Comparison of ENCODE assay signal across 1 cellular context in the genomic region with DNA sequence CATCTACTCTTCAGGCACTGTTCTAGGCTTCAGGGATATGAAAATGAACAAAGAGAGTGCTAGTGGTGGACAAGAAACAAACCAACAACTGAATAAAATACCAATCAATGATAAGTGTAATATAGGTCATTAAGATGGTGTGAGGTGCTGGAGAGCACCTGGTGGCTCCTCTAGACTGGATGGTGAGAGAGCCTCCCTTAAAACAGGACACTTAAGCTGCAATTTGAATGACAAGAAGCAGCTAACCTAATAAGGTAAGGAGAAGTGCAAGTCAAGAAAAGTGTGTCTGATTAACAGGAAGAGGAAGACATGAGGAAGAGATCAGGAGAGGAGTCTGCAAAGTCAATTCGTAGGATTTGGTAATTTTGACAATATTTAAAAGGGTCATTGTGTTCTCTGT.
TF ChIP-seq lines count a peak whose summit lies in the region.

No MANE protein-coding gene starts in this region.

TF ChIP-seq in GM23338, 12 proteins besides CTCF, POLR2A, EP300 and RAD21:
- TF ChIP-seq, protein P1, sequence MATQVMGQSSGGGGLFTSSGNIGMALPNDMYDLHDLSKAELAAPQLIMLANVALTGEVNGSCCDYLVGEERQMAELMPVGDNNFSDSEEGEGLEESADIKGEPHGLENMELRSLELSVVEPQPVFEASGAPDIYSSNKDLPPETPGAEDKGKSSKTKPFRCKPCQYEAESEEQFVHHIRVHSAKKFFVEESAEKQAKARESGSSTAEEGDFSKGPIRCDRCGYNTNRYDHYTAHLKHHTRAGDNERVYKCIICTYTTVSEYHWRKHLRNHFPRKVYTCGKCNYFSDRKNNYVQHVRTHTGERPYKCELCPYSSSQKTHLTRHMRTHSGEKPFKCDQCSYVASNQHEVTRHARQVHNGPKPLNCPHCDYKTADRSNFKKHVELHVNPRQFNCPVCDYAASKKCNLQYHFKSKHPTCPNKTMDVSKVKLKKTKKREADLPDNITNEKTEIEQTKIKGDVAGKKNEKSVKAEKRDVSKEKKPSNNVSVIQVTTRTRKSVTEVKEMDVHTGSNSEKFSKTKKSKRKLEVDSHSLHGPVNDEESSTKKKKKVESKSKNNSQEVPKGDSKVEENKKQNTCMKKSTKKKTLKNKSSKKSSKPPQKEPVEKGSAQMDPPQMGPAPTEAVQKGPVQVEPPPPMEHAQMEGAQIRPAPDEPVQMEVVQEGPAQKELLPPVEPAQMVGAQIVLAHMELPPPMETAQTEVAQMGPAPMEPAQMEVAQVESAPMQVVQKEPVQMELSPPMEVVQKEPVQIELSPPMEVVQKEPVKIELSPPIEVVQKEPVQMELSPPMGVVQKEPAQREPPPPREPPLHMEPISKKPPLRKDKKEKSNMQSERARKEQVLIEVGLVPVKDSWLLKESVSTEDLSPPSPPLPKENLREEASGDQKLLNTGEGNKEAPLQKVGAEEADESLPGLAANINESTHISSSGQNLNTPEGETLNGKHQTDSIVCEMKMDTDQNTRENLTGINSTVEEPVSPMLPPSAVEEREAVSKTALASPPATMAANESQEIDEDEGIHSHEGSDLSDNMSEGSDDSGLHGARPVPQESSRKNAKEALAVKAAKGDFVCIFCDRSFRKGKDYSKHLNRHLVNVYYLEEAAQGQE (IDR thresholded peaks at IDR 0.05; ENCODE audit: unreplicated experiment): no peak
- TF ChIP-seq, protein P2, sequence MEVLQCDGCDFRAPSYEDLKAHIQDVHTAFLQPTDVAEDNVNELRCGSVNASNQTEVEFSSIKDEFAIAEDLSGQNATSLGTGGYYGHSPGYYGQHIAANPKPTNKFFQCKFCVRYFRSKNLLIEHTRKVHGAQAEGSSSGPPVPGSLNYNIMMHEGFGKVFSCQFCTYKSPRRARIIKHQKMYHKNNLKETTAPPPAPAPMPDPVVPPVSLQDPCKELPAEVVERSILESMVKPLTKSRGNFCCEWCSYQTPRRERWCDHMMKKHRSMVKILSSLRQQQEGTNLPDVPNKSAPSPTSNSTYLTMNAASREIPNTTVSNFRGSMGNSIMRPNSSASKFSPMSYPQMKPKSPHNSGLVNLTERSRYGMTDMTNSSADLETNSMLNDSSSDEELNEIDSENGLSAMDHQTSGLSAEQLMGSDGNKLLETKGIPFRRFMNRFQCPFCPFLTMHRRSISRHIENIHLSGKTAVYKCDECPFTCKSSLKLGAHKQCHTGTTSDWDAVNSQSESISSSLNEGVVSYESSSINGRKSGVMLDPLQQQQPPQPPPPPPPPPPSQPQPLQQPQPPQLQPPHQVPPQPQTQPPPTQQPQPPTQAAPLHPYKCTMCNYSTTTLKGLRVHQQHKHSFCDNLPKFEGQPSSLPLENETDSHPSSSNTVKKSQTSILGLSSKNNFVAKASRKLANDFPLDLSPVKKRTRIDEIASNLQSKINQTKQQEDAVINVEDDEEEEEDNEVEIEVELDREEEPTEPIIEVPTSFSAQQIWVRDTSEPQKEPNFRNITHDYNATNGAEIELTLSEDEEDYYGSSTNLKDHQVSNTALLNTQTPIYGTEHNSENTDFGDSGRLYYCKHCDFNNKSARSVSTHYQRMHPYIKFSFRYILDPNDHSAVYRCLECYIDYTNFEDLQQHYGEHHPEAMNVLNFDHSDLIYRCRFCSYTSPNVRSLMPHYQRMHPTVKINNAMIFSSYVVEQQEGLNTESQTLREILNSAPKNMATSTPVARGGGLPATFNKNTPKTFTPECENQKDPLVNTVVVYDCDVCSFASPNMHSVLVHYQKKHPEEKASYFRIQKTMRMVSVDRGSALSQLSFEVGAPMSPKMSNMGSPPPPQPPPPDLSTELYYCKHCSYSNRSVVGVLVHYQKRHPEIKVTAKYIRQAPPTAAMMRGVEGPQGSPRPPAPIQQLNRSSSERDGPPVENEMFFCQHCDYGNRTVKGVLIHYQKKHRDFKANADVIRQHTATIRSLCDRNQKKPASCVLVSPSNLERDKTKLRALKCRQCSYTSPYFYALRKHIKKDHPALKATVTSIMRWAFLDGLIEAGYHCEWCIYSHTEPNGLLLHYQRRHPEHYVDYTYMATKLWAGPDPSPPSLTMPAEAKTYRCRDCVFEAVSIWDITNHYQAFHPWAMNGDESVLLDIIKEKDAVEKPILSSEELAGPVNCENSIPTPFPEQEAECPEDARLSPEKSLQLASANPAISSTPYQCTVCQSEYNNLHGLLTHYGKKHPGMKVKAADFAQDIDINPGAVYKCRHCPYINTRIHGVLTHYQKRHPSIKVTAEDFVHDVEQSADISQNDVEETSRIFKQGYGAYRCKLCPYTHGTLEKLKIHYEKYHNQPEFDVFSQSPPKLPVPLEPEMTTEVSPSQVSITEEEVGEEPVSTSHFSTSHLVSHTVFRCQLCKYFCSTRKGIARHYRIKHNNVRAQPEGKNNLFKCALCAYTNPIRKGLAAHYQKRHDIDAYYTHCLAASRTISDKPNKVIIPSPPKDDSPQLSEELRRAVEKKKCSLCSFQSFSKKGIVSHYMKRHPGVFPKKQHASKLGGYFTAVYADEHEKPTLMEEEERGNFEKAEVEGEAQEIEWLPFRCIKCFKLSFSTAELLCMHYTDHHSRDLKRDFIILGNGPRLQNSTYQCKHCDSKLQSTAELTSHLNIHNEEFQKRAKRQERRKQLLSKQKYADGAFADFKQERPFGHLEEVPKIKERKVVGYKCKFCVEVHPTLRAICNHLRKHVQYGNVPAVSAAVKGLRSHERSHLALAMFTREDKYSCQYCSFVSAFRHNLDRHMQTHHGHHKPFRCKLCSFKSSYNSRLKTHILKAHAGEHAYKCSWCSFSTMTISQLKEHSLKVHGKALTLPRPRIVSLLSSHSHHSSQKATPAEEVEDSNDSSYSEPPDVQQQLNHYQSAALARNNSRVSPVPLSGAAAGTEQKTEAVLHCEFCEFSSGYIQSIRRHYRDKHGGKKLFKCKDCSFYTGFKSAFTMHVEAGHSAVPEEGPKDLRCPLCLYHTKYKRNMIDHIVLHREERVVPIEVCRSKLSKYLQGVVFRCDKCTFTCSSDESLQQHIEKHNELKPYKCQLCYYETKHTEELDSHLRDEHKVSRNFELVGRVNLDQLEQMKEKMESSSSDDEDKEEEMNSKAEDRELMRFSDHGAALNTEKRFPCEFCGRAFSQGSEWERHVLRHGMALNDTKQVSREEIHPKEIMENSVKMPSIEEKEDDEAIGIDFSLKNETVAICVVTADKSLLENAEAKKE (CRISPR knock-in tag; IDR thresholded peaks at IDR 0.05): peak; percentile 66; the same call in 1 of the 2 replicates
TF ChIP-seq in GM23338: peak in this region for 1.
